In genomic region chr1:12511128-12511484, GRCh38 we compare ENCODE assay signal across 8 cellular contexts.
DNase-seq lines count a peak whose midpoint lies in the region; ATAC-seq and TF ChIP-seq lines count a peak whose summit lies in the region.

No MANE protein-coding gene starts in this region.

- H3K4me3 ChIP-seq in left lung = peak overlapping the region in 1 of 2 donors; percentile 14

- H3K9me3 ChIP-seq in left lung = no peaks in the 10 kb centered on the region

- H3K27me3 Mint-ChIP-seq in T-helper 1 cell treated with Interleukin-12 subunit alpha and Interleukin-12 subunit beta and Interleukin-4 antibody, amounts not matched to agents 30 μg/mL and 1 μg/mL, for 36 hours (ENCODE audit: low read depth) = no peaks in the 10 kb centered on the region
- no peaks in the 10 kb centered on the region for H3K27me3 Mint-ChIP-seq in activated naive CD8-positive, alpha-beta T cell
- H3K27me3 Mint-ChIP-seq in stimulated activated naive CD8-positive, alpha-beta T cell treated with anti-CD3 and anti-CD28 coated beads, Interleukin-15, amount 100 ng/mL, for 72 hours = no peaks in the 10 kb centered on the region

- no peak for TF ChIP-seq CTCF in left lung (IDR thresholded peaks at IDR 0.05)

- peak overlapping the region; percentile 92 for H3K4me3 Mint-ChIP-seq in T-helper 1 cell treated with Interleukin-12 subunit alpha and Interleukin-12 subunit beta and Interleukin-4 antibody, amounts not matched to agents 30 μg/mL and 1 μg/mL, for 36 hours
- H3K4me3 Mint-ChIP-seq in activated naive CD8-positive, alpha-beta T cell = peak overlapping the region; percentile 77
- H3K4me3 Mint-ChIP-seq in stimulated activated naive CD8-positive, alpha-beta T cell treated with anti-CD3 and anti-CD28 coated beads, Interleukin-15, amount 100 ng/mL, for 72 hours = peak overlapping the region; percentile 81 to 84

- no peaks in the 10 kb centered on the region for H3K27me3 ChIP-seq in left lung

- peaks cover 41% of the 10 kb centered on the region for H3K4me1 Mint-ChIP-seq in T-helper 1 cell treated with Interleukin-12 subunit alpha and Interleukin-12 subunit beta and Interleukin-4 antibody, amounts not matched to agents 30 μg/mL and 1 μg/mL, for 36 hours (ENCODE audit: low read depth)
- H3K4me1 Mint-ChIP-seq in activated naive CD8-positive, alpha-beta T cell (ENCODE audit: low read depth) = peaks cover 57% of the 10 kb centered on the region
- H3K4me1 Mint-ChIP-seq in stimulated activated naive CD8-positive, alpha-beta T cell treated with anti-CD3 and anti-CD28 coated beads, Interleukin-15, amount 100 ng/mL, for 72 hours = peaks cover 88% of the 10 kb centered on the region

- ATAC-seq in left lung (no peak), HG02678 (IDR thresholded peaks at IDR 0.05; ENCODE audit: unreplicated experiment) (no peak), HG03432 (IDR thresholded peaks at IDR 0.05; ENCODE audit: unreplicated experiment) (no peak), GM19395 (IDR thresholded peaks at IDR 0.05; ENCODE audit: unreplicated experiment) (no peak)
- ATAC-seq in stimulated activated naive CD8-positive, alpha-beta T cell treated with anti-CD3 and anti-CD28 coated beads, Interleukin-15, amount 100 ng/mL, for 72 hours = no peak

- peak overlapping the region; percentile 100 for H3K27ac Mint-ChIP-seq in T-helper 1 cell treated with Interleukin-12 subunit alpha and Interleukin-12 subunit beta and Interleukin-4 antibody, amounts not matched to agents 30 μg/mL and 1 μg/mL, for 36 hours
- H3K27ac Mint-ChIP-seq in activated naive CD8-positive, alpha-beta T cell = peak overlapping the region; percentile 99
- peak overlapping the region; percentile 99 to 100 for H3K27ac Mint-ChIP-seq in stimulated activated naive CD8-positive, alpha-beta T cell treated with anti-CD3 and anti-CD28 coated beads, Interleukin-15, amount 100 ng/mL, for 72 hours

- peaks cover 32% of the 10 kb centered on the region for H3K36me3 Mint-ChIP-seq in T-helper 1 cell treated with Interleukin-12 subunit alpha and Interleukin-12 subunit beta and Interleukin-4 antibody, amounts not matched to agents 30 μg/mL and 1 μg/mL, for 36 hours (ENCODE audit: low read depth)
- peaks cover 19% of the 10 kb centered on the region for H3K36me3 Mint-ChIP-seq in activated naive CD8-positive, alpha-beta T cell

- H3K9me3 Mint-ChIP-seq in T-helper 1 cell treated with Interleukin-12 subunit alpha and Interleukin-12 subunit beta and Interleukin-4 antibody, amounts not matched to agents 30 μg/mL and 1 μg/mL, for 36 hours = no peaks in the 10 kb centered on the region
- H3K9me3 Mint-ChIP-seq in activated naive CD8-positive, alpha-beta T cell (ENCODE audit: low read depth) = peaks cover 5% of the 10 kb centered on the region
- peaks cover 0 to 6% of the 10 kb centered on the region in 2 donors for H3K9me3 Mint-ChIP-seq in stimulated activated naive CD8-positive, alpha-beta T cell treated with anti-CD3 and anti-CD28 coated beads, Interleukin-15, amount 100 ng/mL, for 72 hours

- DNase-seq in T-helper 1 cell (no peak), left lung (no peak)
- no peak for DNase-seq in stimulated activated naive CD8-positive, alpha-beta T cell treated with anti-CD3 and anti-CD28 coated beads, Interleukin-15, amount 100 ng/mL, for 72 hours

- H3K36me3 ChIP-seq in left lung = peaks cover 0 to 33% of the 10 kb centered on the region in 2 donors

- H3K27ac ChIP-seq in left lung = peak overlapping the region; percentile 54 to 58

- H3K4me1 ChIP-seq in left lung = peaks cover 15 to 29% of the 10 kb centered on the region in 2 donors

- intact Hi-C loops in left lung (cut with DNase I) = no loop called here
